In genomic region chr19:5789886-5790572, GRCh38 we compare ENCODE assay signal across 8 cellular contexts. TPM values are rescaled to one million over a fixed set of nuclear protein-coding genes. Genes with fewer than 3 reads are reported as not detected.
A peak's percentile ranks its signal among the peaks of the same experiment; 100 is the strongest.
DNase-seq lines count a peak whose midpoint lies in the region; TF ChIP-seq lines count a peak whose summit lies in the region.

No MANE protein-coding gene starts in this region.

- peaks cover 16% of the 10 kb centered on the region for H3K36me3 Mint-ChIP-seq in neural crest cell (ENCODE audit: low read depth)

- H3K27ac ChIP-seq in BLaER1 treated with 17β-estradiol and CSF1 and Interleukin-3, amounts not matched to agents 10 nM and 100 nM = peak overlapping the region; percentile 96 to 100 (median 98); a peak in 21 of 22 replicates

- peaks cover 8 to 54% (median 53%) of the 10 kb centered on the region in 11 experiments; a peak in 19 of 22 replicates for H4K20me1 ChIP-seq in BLaER1 treated with 17β-estradiol and CSF1 and Interleukin-3, amounts not matched to agents 10 nM and 100 nM

- H3K27ac Mint-ChIP-seq in neural crest cell (ENCODE audit: unreplicated experiment) = no peak overlapping the region

- no peaks in the 10 kb centered on the region for H3K9me3 ChIP-seq in BLaER1 treated with 17β-estradiol and CSF1 and Interleukin-3, amounts not matched to agents 10 nM and 100 nM (replicated peaks in 1 of 11)
- no peaks in the 10 kb centered on the region for H3K9me3 ChIP-seq in NT2/D1 (ENCODE audit: insufficient read depth, low read length)
- H3K9me3 ChIP-seq in endocrine pancreas (ENCODE audit: control insufficient read depth, low read length) = no peaks in the 10 kb centered on the region

- DNase-seq in NT2/D1 (ENCODE audit: low read depth, low spot score) (no peak), neural crest cell (ENCODE audit: low read depth, low spot score) (no peak), NCI-H345 (lab: John Stamatoyannopoulos, UW) (no peak), amygdala (lab: John Stamatoyannopoulos, UW) (no peak), SKM-1 treated with dmso at 0.1 percent for 144 hours (lab: John Stamatoyannopoulos, UW; ENCODE audit: unreplicated experiment) (no peak), NCI-H1105 treated with DMSO at 0.1 percent for 48 hours (lab: John Stamatoyannopoulos, UW) (no peak)

- peak overlapping the region; percentile 69 to 92 (median 78) for H3K4me3 ChIP-seq in BLaER1 treated with 17β-estradiol and CSF1 and Interleukin-3, amounts not matched to agents 10 nM and 100 nM
- peak overlapping the region; percentile 88 for H3K4me3 ChIP-seq in NT2/D1 (ENCODE audit: insufficient read length, low read depth)
- no peak overlapping the region for H3K4me3 ChIP-seq in endocrine pancreas (ENCODE audit: control insufficient read depth, insufficient read depth, low read length)

- H3K4me2 ChIP-seq in BLaER1 treated with 17β-estradiol and CSF1 and Interleukin-3, amounts not matched to agents 10 nM and 100 nM = peak overlapping the region; percentile 77 to 98 (median 90)

- peak overlapping the region; percentile 99 for H3K4me3 Mint-ChIP-seq in neural crest cell

- peak overlapping the region; percentile 93 to 99 (median 96) for H3K9ac ChIP-seq in BLaER1 treated with 17β-estradiol and CSF1 and Interleukin-3, amounts not matched to agents 10 nM and 100 nM
- H3K9ac ChIP-seq in NT2/D1 (ENCODE audit: insufficient read length, low read depth) (peak overlapping the region; percentile 43), endocrine pancreas (ENCODE audit: control insufficient read depth, insufficient read depth, low read length) (peak overlapping the region; percentile 32)

- H3K27me3 ChIP-seq in BLaER1 treated with 17β-estradiol and CSF1 and Interleukin-3, amounts not matched to agents 10 nM and 100 nM = no peaks in the 10 kb centered on the region
- H3K27me3 ChIP-seq in NT2/D1 (ENCODE audit: insufficient read depth, insufficient read length) (no peaks in the 10 kb centered on the region), endocrine pancreas (ENCODE audit: control insufficient read depth, insufficient read depth, low read length) (no peaks in the 10 kb centered on the region)

- H3K27me3 Mint-ChIP-seq in neural crest cell (ENCODE audit: low read depth) = peaks cover 3% of the 10 kb centered on the region

- peaks cover 14% of the 10 kb centered on the region for H3K4me1 Mint-ChIP-seq in neural crest cell

- TF ChIP-seq CTCF in neural crest cell (conservative IDR thresholded peaks at IDR 0.05) = no peak

- H3K9me3 Mint-ChIP-seq in neural crest cell = peaks cover 2% of the 10 kb centered on the region

- peaks cover 51 to 53% (median 52%) of the 10 kb centered on the region in 11 experiments for H3K36me3 ChIP-seq in BLaER1 treated with 17β-estradiol and CSF1 and Interleukin-3, amounts not matched to agents 10 nM and 100 nM
- peaks cover 50% of the 10 kb centered on the region for H3K36me3 ChIP-seq in NT2/D1 (ENCODE audit: insufficient read depth, insufficient read length, low read length)
- H3K36me3 ChIP-seq in endocrine pancreas (ENCODE audit: control insufficient read depth, insufficient read depth, low read length) = peaks cover 16% of the 10 kb centered on the region

- peaks cover 6 to 18% (median 8%) of the 10 kb centered on the region in 10 experiments for H3K4me1 ChIP-seq in BLaER1 treated with 17β-estradiol and CSF1 and Interleukin-3, amounts not matched to agents 10 nM and 100 nM
- H3K4me1 ChIP-seq in NT2/D1 (ENCODE audit: insufficient read depth, insufficient read length) (peaks cover 5% of the 10 kb centered on the region), endocrine pancreas (ENCODE audit: control insufficient read depth, insufficient read depth, low read length) (no peaks in the 10 kb centered on the region)

RNA-seq across cellular contexts. Expression of gene DUS3L, which starts 0.9 kb away (rescaled TPM):
- total RNA-seq in neural crest cell = 65.1 and 67.2 TPM in 2 replicates

RNA-seq across cellular contexts. Expression of gene PRR22, which starts 5.5 kb away (rescaled TPM):
- 6.7 and 6.8 TPM in 2 replicates for total RNA-seq in neural crest cell

RNA-seq across cellular contexts. Expression of gene NRTN, which starts 14.8 kb away (rescaled TPM):
- 4.4 and 4.8 TPM in 2 replicates for total RNA-seq in neural crest cell

RNA-seq across cellular contexts. Expression of gene FUT6, which starts 49.5 kb away (rescaled TPM):
- not detected in 2 replicates for total RNA-seq in neural crest cell

Comparison
In these comparisons a context has a peak if more than half of its experiments do, and no peak if none do; other contexts are left out.
1. H3K9ac ChIP-seq: peak in every context shown above with its lines; median percentile 96 in BLaER1 treated with 17β-estradiol and CSF1 and Interleukin-3, amounts not matched to agents 10 nM and 100 nM; 43 in NT2/D1; 32 in endocrine pancreas.